ENCODE assay signal across 10 cellular contexts in genomic region chr12:12872139-12872933, GRCh38. TPM values are rescaled to one million over a fixed set of nuclear protein-coding genes. Genes with fewer than 3 reads are reported as not detected.
DNase-seq lines count a peak whose midpoint lies in the region; ATAC-seq, FAIRE-seq and TF ChIP-seq lines count a peak whose summit lies in the region.
"Had no signal": no experiment of that assay in that cellular context is flagged by ENCODE, and none has a peak within 500 bp of the region (broad histone marks: within the 10 kb centered on the region; RNA-seq: fewer than 3 reads in every experiment).

No MANE protein-coding gene starts in this region.

- TF ChIP-seq CTCF in GM23338 (conservative IDR thresholded peaks at IDR 0.05; ENCODE audit: low read depth in 2 of 2) (no peak), RWPE1 (conservative IDR thresholded peaks at IDR 0.05; ENCODE audit: low read depth) (no peak), fibroblast of the aortic adventitia (IDR thresholded peaks at IDR 0.05; ENCODE audit: insufficient read depth, low read length) (no peak), right atrium auricular region (IDR thresholded peaks at IDR 0.05) (no peak)

- H3K9me3 ChIP-seq in small intestine (ENCODE audit: control insufficient read depth, low read depth) (no peaks in the 10 kb centered on the region), right atrium auricular region (no peaks in the 10 kb centered on the region)

- H3K36me3 ChIP-seq in GM23338 (ENCODE audit: insufficient read depth) (no peaks in the 10 kb centered on the region), small intestine (ENCODE audit: control insufficient read depth in 2 of 2, insufficient read depth in 2 of 2, low read length in 2 of 2) (no peaks in the 10 kb centered on the region), right atrium auricular region (no peaks in the 10 kb centered on the region)

- 13 to 58% (median 40%) methylated on average over 10 of the region's 10 CpGs for WGBS in small intestine, 3 donors

- H3K9me3 Mint-ChIP-seq in GM23338, result no peaks in the 10 kb centered on the region

- no peak overlapping the region for H3K4me3 Mint-ChIP-seq in GM23338

- no peak; the same call in 2 of the 3 replicates for ATAC-seq in GM23338
- ATAC-seq in GM19023 (IDR thresholded peaks at IDR 0.05; ENCODE audit: unreplicated experiment), result no peak

- POLR2A ChIA-PET in RWPE1 (lab: Yijun Ruan, JAX; ENCODE audit: low non-redundant PET), result interaction anchor here (0.6 to 1.9 kb wide), 5 partner anchors 19 to 84 kb away, joined by 3 to 5 read pairs (median 4); partner anchors contain the start of gene GPRC5A

- H3K27me3 Mint-ChIP-seq in GM23338 (ENCODE audit: insufficient read depth, low read depth, poor library complexity), result peaks cover 10% of the 10 kb centered on the region

- H3K4me1 ChIP-seq in GM23338 (ENCODE audit: insufficient read depth) (peaks cover 24% of the 10 kb centered on the region), small intestine (ENCODE audit: control insufficient read depth in 2 of 2, insufficient read depth in 1 of 2, low read depth in 1 of 2, low read length in 1 of 2) (peaks cover 0 to 2% of the 10 kb centered on the region in 2 donors), right atrium auricular region (no peaks in the 10 kb centered on the region)

- no peaks in the 10 kb centered on the region for H3K9me2 ChIP-seq in GM23338 (ENCODE audit: insufficient read depth)

- CTCF ChIA-PET in RWPE1 (lab: Yijun Ruan, JAX), result interaction anchor here (0.8 to 1.0 kb wide), 4 partner anchors 18 to 35 kb away, joined by 3 to 8 read pairs (median 5); partner anchors contain the start of gene GPRC5A

- H3K27ac ChIP-seq in GM23338 (ENCODE audit: low read depth), result no peak overlapping the region
- H3K27ac ChIP-seq in RWPE1, result peak overlapping the region; percentile 79
- peak overlapping the region in 1 of 2 donors; percentile 73 for H3K27ac ChIP-seq in small intestine (ENCODE audit: low read depth in 1 of 2, low read length in 1 of 2)
- H3K27ac ChIP-seq in right atrium auricular region, result no peak overlapping the region

- H3K36me3 Mint-ChIP-seq in GM23338 (ENCODE audit: low read depth), result peaks cover 8% of the 10 kb centered on the region; the same call in 2 of the 3 replicates

- H3K4me3 ChIP-seq in GM23338, result no peak overlapping the region
- H3K4me3 ChIP-seq in fibroblast of the aortic adventitia (ENCODE audit: low read depth, low read length), result no peak overlapping the region
- H3K4me3 ChIP-seq in small intestine (ENCODE audit: low read depth in 1 of 2, low read length in 2 of 2), result no peak overlapping the region
- no peak overlapping the region for H3K4me3 ChIP-seq in right atrium auricular region

- no peaks in the 10 kb centered on the region for H4K20me1 ChIP-seq in GM23338 (replicated peaks; ENCODE audit: insufficient read depth)

- H2AFZ ChIP-seq in GM23338, result no peak overlapping the region

- peak overlapping the region; percentile 25; the same call in 1 of the 2 replicates for H3K27ac Mint-ChIP-seq in GM23338

- peak; percentile 36 for DNase-seq in GM23338 (ENCODE audit: low spot score)
- DNase-seq in RWPE1 (ENCODE audit: low spot score), result peak; percentile 73
- DNase-seq in fibroblast of the aortic adventitia (ENCODE audit: low read depth), result peak; percentile 65
- DNase-seq in small intestine, result peak; percentile 83
- no peak for DNase-seq in activated CD4-positive, CD25-positive, alpha-beta regulatory T cell (lab: John Stamatoyannopoulos, UW)
- no peak for DNase-seq in right atrium auricular region (ENCODE audit: low spot score)
- DNase-seq in T-helper 9 cell, result no peak
- DNase-seq: activated T-cell treated with anti-CD3 and anti-CD28 coated beads, Interleukin-2, amount 50 U/mL, for 48 hours had no signal

- H3K4me1 Mint-ChIP-seq in GM23338, result peaks cover 40% of the 10 kb centered on the region

- H3F3A ChIP-seq in GM23338 (replicated peaks; ENCODE audit: low read depth), result no peaks in the 10 kb centered on the region; the same call in 1 of the 2 replicates

- H3K27me3 ChIP-seq in GM23338 (ENCODE audit: insufficient read depth) (no peaks in the 10 kb centered on the region), small intestine (ENCODE audit: control insufficient read depth in 2 of 2, insufficient read depth in 2 of 2, low read length in 2 of 2) (no peaks in the 10 kb centered on the region), right atrium auricular region (no peaks in the 10 kb centered on the region)

- 0 out of 2 replicates have a peak overlapping the region, but pooled peaks have one; percentile 0 for H3K4me2 ChIP-seq in GM23338

- no peaks in the 10 kb centered on the region for H3K79me2 ChIP-seq in GM23338 (replicated peaks; ENCODE audit: insufficient read depth)

- no peak for FAIRE-seq in small intestine (lab: Jason Lieb, UNC)
- FAIRE-seq: GM18507 had no signal

TF ChIP-seq in GM23338, 12 proteins besides CTCF, POLR2A, EP300 and RAD21 (continues in another document):
- no peak for TF ChIP-seq ETS1 (IDR thresholded peaks at IDR 0.05)
- TF ChIP-seq ZNF331 (CRISPR knock-in tag; IDR thresholded peaks at IDR 0.05; ENCODE audit: low read depth), result no peak
- no peak for TF ChIP-seq STAT1 (IDR thresholded peaks at IDR 0.05; ENCODE audit: unreplicated experiment)
- no peak for TF ChIP-seq ZNF114 (CRISPR knock-in tag; IDR thresholded peaks at IDR 0.05)
- no peak for TF ChIP-seq POLR2AphosphoS5 (IDR thresholded peaks at IDR 0.05; ENCODE audit: low read depth)
- TF ChIP-seq CREB1 (CRISPR knock-in tag; IDR thresholded peaks at IDR 0.05; ENCODE audit: low read depth), result no peak
- TF ChIP-seq EZH2 (IDR thresholded peaks at IDR 0.05; ENCODE audit: low read depth, unreplicated experiment), result no peak
- TF ChIP-seq NANOG (IDR thresholded peaks at IDR 0.05; ENCODE audit: borderline replicate concordance), result no peak
- no peak for TF ChIP-seq JUNB (IDR thresholded peaks at IDR 0.05; ENCODE audit: unreplicated experiment)
- no peak for TF ChIP-seq REST (IDR thresholded peaks at IDR 0.05; ENCODE audit: unreplicated experiment)

RNA-seq across cellular contexts. Expression of gene GPRC5A, which starts 19.0 kb away (rescaled TPM):
- 0.38 and 1.0 TPM in 2 replicates for total RNA-seq in GM23338 (2014; rRNA removed; shearing (Covaris generic))
- polyA plus RNA-seq in GM23338 (2016; fragmentation: Nextera tagmentation; extraction: Ambion mirVana), result 0.16 and 0.21 TPM in 2 replicates
- 5.4 and 15.5 TPM in 2 replicates for total RNA-seq in fibroblast of the aortic adventitia (ENCODE audit: low replicate concordance)
- 10 to 100 TPM; 13.2 to 28.6 (median 15.8) TPM for polyA plus RNA-seq in small intestine
- total RNA-seq in right atrium auricular region, result 10 to 100 TPM; 10.1 to 14.3 TPM

RNA-seq across cellular contexts. Expression of gene DDX47, which starts 59.2 kb away (rescaled TPM):
- total RNA-seq in GM23338 (2014; rRNA removed; shearing (Covaris generic)), result 90.8 and 98.0 TPM in 2 replicates
- polyA plus RNA-seq in GM23338 (2016; fragmentation: Nextera tagmentation; extraction: Ambion mirVana), result 41.6 and 54.0 TPM in 2 replicates
- total RNA-seq in fibroblast of the aortic adventitia (ENCODE audit: low replicate concordance), result 55.3 and 68.4 TPM in 2 replicates
- polyA plus RNA-seq in small intestine, result 10 to 100 TPM; 25.5 to 33.6 (median 33.5) TPM
- 10 to 100 TPM; 24.1 to 35.6 TPM for total RNA-seq in right atrium auricular region

Comparison
In these comparisons a context has a peak if more than half of its experiments do, and no peak if none do; other contexts are left out.
1. DNase-seq: peak in GM23338 (single experiment), RWPE1 (single experiment), fibroblast of the aortic adventitia (single experiment) and small intestine (single experiment); none in activated CD4-positive, CD25-positive, alpha-beta regulatory T cell (0 of 4), right atrium auricular region (single experiment) and T-helper 9 cell (single experiment).